1 cellular context compared by ENCODE assay signal in genomic region chr5:135208555-135209494, GRCh38.
TF ChIP-seq lines count a peak whose summit lies in the region.

No MANE protein-coding gene starts in this region.

TF ChIP-seq in SK-N-SH, 30 proteins besides CTCF, POLR2A, EP300 and RAD21 (continued from another document):
- TF ChIP-seq REST (IDR thresholded peaks at IDR 0.05; ENCODE audit: low read depth, low read length) (no peak), POLR2AphosphoS5 (IDR thresholded peaks at IDR 0.05; ENCODE audit: low read depth, low read length) (peak; percentile 60; the same call in 1 of the 2 replicates), SIN3A (IDR thresholded peaks at IDR 0.05; ENCODE audit: borderline replicate concordance, low read depth, low read length) (no peak), FOXM1 (IDR thresholded peaks at IDR 0.05; ENCODE audit: low read depth) (peak; percentile 74), NRF1 (IDR thresholded peaks at IDR 0.05; ENCODE audit: low read depth, low read length) (no peak), TCF12 (IDR thresholded peaks at IDR 0.05) (peak; percentile 92), RFX5 (IDR thresholded peaks at IDR 0.05; ENCODE audit: low read length) (no peak), FOXJ3 (CRISPR knock-in tag; IDR thresholded peaks at IDR 0.05) (no peak), TAF1 (IDR thresholded peaks at IDR 0.05; ENCODE audit: borderline replicate concordance, low read depth, low read length) (no peak), USF1 (IDR thresholded peaks at IDR 0.05; ENCODE audit: borderline replicate concordance, low read depth) (no peak), TEAD4 (IDR thresholded peaks at IDR 0.05; ENCODE audit: borderline replicate concordance, insufficient read depth) (peak; percentile 91), IRF3 (IDR thresholded peaks at IDR 0.05; ENCODE audit: low read depth, low read length) (no peak), ELF1 (IDR thresholded peaks at IDR 0.05) (peak; percentile 64), MXI1 (IDR thresholded peaks at IDR 0.05; ENCODE audit: low read depth, low read length) (no peak)
- TF ChIP-seq, protein P1, sequence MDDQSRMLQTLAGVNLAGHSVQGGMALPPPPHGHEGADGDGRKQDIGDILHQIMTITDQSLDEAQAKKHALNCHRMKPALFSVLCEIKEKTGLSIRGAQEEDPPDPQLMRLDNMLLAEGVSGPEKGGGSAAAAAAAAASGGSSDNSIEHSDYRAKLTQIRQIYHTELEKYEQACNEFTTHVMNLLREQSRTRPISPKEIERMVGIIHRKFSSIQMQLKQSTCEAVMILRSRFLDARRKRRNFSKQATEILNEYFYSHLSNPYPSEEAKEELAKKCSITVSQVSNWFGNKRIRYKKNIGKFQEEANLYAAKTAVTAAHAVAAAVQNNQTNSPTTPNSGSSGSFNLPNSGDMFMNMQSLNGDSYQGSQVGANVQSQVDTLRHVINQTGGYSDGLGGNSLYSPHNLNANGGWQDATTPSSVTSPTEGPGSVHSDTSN (IDR thresholded peaks at IDR 0.05), result peak; percentile 88
